In the genomic region with DNA sequence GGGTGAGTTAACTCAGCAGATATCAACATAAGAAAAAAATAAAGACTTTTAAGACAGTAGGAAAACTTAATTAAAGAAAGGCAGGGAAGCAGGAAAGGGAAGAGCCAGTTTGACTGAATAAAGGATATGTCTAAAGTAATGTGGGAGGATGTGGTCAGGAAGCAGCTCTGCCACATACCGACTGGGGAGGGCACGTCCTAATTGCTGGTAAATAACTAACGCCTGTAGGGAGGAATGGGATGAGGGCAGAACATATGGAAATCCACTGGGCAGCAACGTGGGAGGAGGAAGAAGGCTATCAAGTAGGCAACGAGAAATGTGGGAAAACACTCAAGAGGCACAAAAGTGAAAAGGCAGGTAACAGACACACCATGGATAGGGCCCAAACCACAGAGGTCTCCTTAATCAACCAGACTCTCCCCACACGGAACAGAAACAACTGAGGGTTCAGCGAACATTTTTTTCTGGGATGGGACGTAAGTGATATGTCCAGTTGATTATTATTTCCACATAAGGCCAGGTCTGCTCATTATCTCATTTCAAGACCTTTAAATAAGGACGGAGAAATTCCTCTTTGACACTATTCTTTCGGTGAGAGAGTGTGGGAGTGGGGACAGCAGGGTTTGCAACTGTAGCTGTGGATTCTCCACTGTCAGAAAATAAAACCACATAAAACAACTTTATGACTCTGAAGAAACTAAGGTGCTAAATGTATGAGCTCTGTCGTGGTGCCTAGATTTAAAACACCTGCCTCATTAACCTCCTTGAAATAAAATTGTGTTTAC, we compare ENCODE assay signal across 9 cellular contexts. TPM values are rescaled to one million over a fixed set of nuclear protein-coding genes. Genes with fewer than 3 reads are reported as not detected.
DNase-seq lines count a peak whose midpoint lies in the region; ATAC-seq and TF ChIP-seq lines count a peak whose summit lies in the region.
"Had no signal": no experiment of that assay in that cellular context is flagged by ENCODE, and none has a peak within 500 bp of the region (broad histone marks: within the 10 kb centered on the region; RNA-seq: fewer than 3 reads in every experiment).

No MANE protein-coding gene starts in this region.

- H3K4me2 ChIP-seq in SK-N-SH, result no peak overlapping the region

- POLR2A ChIA-PET in HEK293 (lab: Yijun Ruan, JAX), result no interaction called here
- POLR2A ChIA-PET in activated CD8-positive, alpha-beta T cell treated with anti-CD3 and anti-CD28 coated beads for 36 hours (lab: Charles Lee), result interaction anchor here (0.7 to 4.4 kb wide), 7 partner anchors 11 to 49 kb away, joined by 3 to 14 read pairs (median 4); partner anchors contain the start of genes CENPP and NOL8
- POLR2A ChIA-PET in SK-N-SH (lab: Yijun Ruan, JAX), result no interaction called here

- H3K27ac Mint-ChIP-seq in CD4-positive, CD25-positive, alpha-beta regulatory T cell, result peak overlapping the region; percentile 84 to 88 (median 86)
- H3K27ac Mint-ChIP-seq in activated CD8-positive, alpha-beta T cell treated with anti-CD3 and anti-CD28 coated beads for 36 hours, result peak overlapping the region; percentile 66

- H3K4me1 Mint-ChIP-seq in CD4-positive, CD25-positive, alpha-beta regulatory T cell, result peaks cover 0 to 27% (median 20%) of the 10 kb centered on the region in 4 donors
- H3K4me1 Mint-ChIP-seq in activated CD8-positive, alpha-beta T cell treated with anti-CD3 and anti-CD28 coated beads for 36 hours (ENCODE audit: low read depth), result peaks cover 36% of the 10 kb centered on the region

- H3K9me3 ChIP-seq in CD4-positive, CD25-positive, alpha-beta regulatory T cell (ENCODE audit: control insufficient read depth in 2 of 2, low read length in 2 of 2), result no peaks in the 10 kb centered on the region
- H3K9me3 ChIP-seq in HEK293 (ENCODE audit: control insufficient read depth, insufficient read depth, low read depth, low read length), result no peaks in the 10 kb centered on the region
- H3K9me3 ChIP-seq in heart right ventricle, result no peaks in the 10 kb centered on the region
- H3K9me3 ChIP-seq in BE2C, result no peaks in the 10 kb centered on the region
- no peaks in the 10 kb centered on the region for H3K9me3 ChIP-seq in SK-N-SH

- no peak for TF ChIP-seq CTCF in HEK293 (tag by site-specific recombination; IDR thresholded peaks at IDR 0.05)
- TF ChIP-seq CTCF in activated CD8-positive, alpha-beta T cell treated with anti-CD3 and anti-CD28 coated beads for 36 hours (IDR thresholded peaks at IDR 0.05), result no peak
- TF ChIP-seq CTCF in heart right ventricle (IDR thresholded peaks at IDR 0.05), result no peak
- no peak for TF ChIP-seq CTCF in BE2C (IDR thresholded peaks at IDR 0.05; ENCODE audit: low read depth, low read length)
- TF ChIP-seq CTCF in SK-N-SH (IDR thresholded peaks at IDR 0.05), result no peak

- ATAC-seq in CD4-positive, CD25-positive, alpha-beta regulatory T cell (ENCODE audit: low read depth in 2 of 2), result no peak
- peak; percentile 34 for ATAC-seq in activated CD8-positive, alpha-beta T cell treated with anti-CD3 and anti-CD28 coated beads for 36 hours
- no peak for ATAC-seq in GM21576 (IDR thresholded peaks at IDR 0.05; ENCODE audit: unreplicated experiment)
- no peak for ATAC-seq in heart right ventricle

- H3K4me3 Mint-ChIP-seq in CD4-positive, CD25-positive, alpha-beta regulatory T cell, result peak overlapping the region in 2 of 4 donors; percentile 35 to 37
- no peak overlapping the region for H3K4me3 Mint-ChIP-seq in activated CD8-positive, alpha-beta T cell treated with anti-CD3 and anti-CD28 coated beads for 36 hours

- WGBS in heart right ventricle, 2 donors, result 64 to 67% methylated on average over 11 of the region's 11 CpGs
- WGBS in SK-N-SH (ENCODE audit: low lambda C conversion rate), result 85% methylated on average over 11 of the region's 11 CpGs

- H3K9me3 Mint-ChIP-seq in CD4-positive, CD25-positive, alpha-beta regulatory T cell, result no peaks in the 10 kb centered on the region
- no peaks in the 10 kb centered on the region for H3K9me3 Mint-ChIP-seq in activated CD8-positive, alpha-beta T cell treated with anti-CD3 and anti-CD28 coated beads for 36 hours

- no peak for TF ChIP-seq EP300 in SK-N-SH (IDR thresholded peaks at IDR 0.05; ENCODE audit: borderline replicate concordance in 1 of 2, low read depth in 1 of 2, low read length in 1 of 2)

- peaks cover 96% of the 10 kb centered on the region for H3K36me3 ChIP-seq in CD4-positive, CD25-positive, alpha-beta regulatory T cell (ENCODE audit: control insufficient read depth, insufficient read depth, low read length)
- H3K36me3 ChIP-seq in HEK293 (ENCODE audit: control insufficient read depth in 2 of 2, insufficient read depth in 1 of 2, low read length in 2 of 2) (peaks cover 60 to 100% of the 10 kb centered on the region in 2 experiments), heart right ventricle (peaks cover 0 to 100% (median 94%) of the 10 kb centered on the region in 9 donors), BE2C (peaks cover 96% of the 10 kb centered on the region), SK-N-SH (replicated peaks in 1 of 2; ENCODE audit: control insufficient read depth in 1 of 2, insufficient read depth in 2 of 2, low read length in 1 of 2) (peaks cover 85 to 93% of the 10 kb centered on the region in 2 experiments)

- intact Hi-C loops in activated CD8-positive, alpha-beta T cell treated with anti-CD3 and anti-CD28 coated beads for 36 hours (cut with micrococcal nuclease), result loop anchor here (5.0 kb wide), 1 partner anchor 46 kb away; no protein-coding TSS in a partner anchor
- intact Hi-C loops in heart right ventricle (cut with DNase I), result loop anchor here in 1 of 10 donors (5.0 kb wide), 1 partner anchor 34 kb away; no protein-coding TSS in a partner anchor

- peaks cover 11% of the 10 kb centered on the region; the same call in 1 of the 2 replicates for H3K79me2 ChIP-seq in SK-N-SH (ENCODE audit: insufficient read depth)

- no peak for TF ChIP-seq RAD21 in SK-N-SH (IDR thresholded peaks at IDR 0.05; ENCODE audit: low read length)

- H4K20me1 ChIP-seq in SK-N-SH (ENCODE audit: insufficient read depth), result no peaks in the 10 kb centered on the region

- peaks cover 51% of the 10 kb centered on the region for H3K36me3 Mint-ChIP-seq in CD4-positive, CD25-positive, alpha-beta regulatory T cell
- H3K36me3 Mint-ChIP-seq in activated CD8-positive, alpha-beta T cell treated with anti-CD3 and anti-CD28 coated beads for 36 hours (ENCODE audit: low read depth), result peaks cover 78% of the 10 kb centered on the region

- no peak overlapping the region for H2AFZ ChIP-seq in SK-N-SH (ENCODE audit: low read depth)

- peak in 1 of 3 donors; percentile 36 for DNase-seq in CD4-positive, CD25-positive, alpha-beta regulatory T cell
- no peak for DNase-seq in activated CD8-positive, alpha-beta T cell treated with anti-CD3 and anti-CD28 coated beads for 36 hours
- DNase-seq in left kidney (ENCODE audit: low read depth, low spot score) (peak; percentile 90), heart right ventricle (no peak), BE2C (no peak), SK-N-SH (no peak)
- DNase-seq: small intestine had no signal

- H3K4me3 ChIP-seq in CD4-positive, CD25-positive, alpha-beta regulatory T cell (ENCODE audit: low read depth, low read length), result peak overlapping the region; percentile 8
- H3K4me3 ChIP-seq in HEK293 (ENCODE audit: low read depth, low read length), result no peak overlapping the region
- no peak overlapping the region for H3K4me3 ChIP-seq in heart right ventricle
- H3K4me3 ChIP-seq in BE2C (ENCODE audit: low read depth, low read length), result no peak overlapping the region
- no peak overlapping the region for H3K4me3 ChIP-seq in SK-N-SH (ENCODE audit: low read depth in 2 of 2, low read length in 1 of 2)

- H3K27ac ChIP-seq in CD4-positive, CD25-positive, alpha-beta regulatory T cell (ENCODE audit: insufficient read depth, low read length, poor library complexity, severe bottlenecking), result peak overlapping the region; percentile 24
- H3K27ac ChIP-seq in HEK293 (ENCODE audit: extremely low read depth, low read depth, low read length) (no peak overlapping the region), heart right ventricle (no peak overlapping the region), SK-N-SH (ENCODE audit: low read depth in 2 of 2, low read length in 1 of 2) (no peak overlapping the region)

- no peaks in the 10 kb centered on the region for H3K27me3 ChIP-seq in CD4-positive, CD25-positive, alpha-beta regulatory T cell (ENCODE audit: control insufficient read depth, insufficient read depth, low read length)
- H3K27me3 ChIP-seq in heart right ventricle (no peaks in the 10 kb centered on the region), BE2C (no peaks in the 10 kb centered on the region), SK-N-SH (ENCODE audit: insufficient read depth) (no peaks in the 10 kb centered on the region)

- H3K27me3 Mint-ChIP-seq in CD4-positive, CD25-positive, alpha-beta regulatory T cell, result no peaks in the 10 kb centered on the region
- H3K27me3 Mint-ChIP-seq in activated CD8-positive, alpha-beta T cell treated with anti-CD3 and anti-CD28 coated beads for 36 hours, result no peaks in the 10 kb centered on the region

- CTCF ChIA-PET in HEK293 (lab: Yijun Ruan, JAX), result interaction anchor here (0.6 to 0.7 kb wide), 4 partner anchors 13 to 527 kb away, joined by 3 to 5 read pairs (median 3); no protein-coding TSS in a partner anchor
- CTCF ChIA-PET in activated CD8-positive, alpha-beta T cell treated with anti-CD3 and anti-CD28 coated beads for 36 hours (lab: Charles Lee), result interaction anchor here (1.3 to 3.2 kb wide), 3 partner anchors 12 to 137 kb away, joined by 3 to 13 read pairs (median 3); no protein-coding TSS in a partner anchor
- CTCF ChIA-PET in SK-N-SH (lab: Yijun Ruan, JAX), result interaction anchor here (0.7 to 5.5 kb wide), 4 partner anchors 15 to 1469 kb away, joined by 3 to 45 read pairs (median 6); no protein-coding TSS in a partner anchor

- H3K4me1 ChIP-seq in CD4-positive, CD25-positive, alpha-beta regulatory T cell (ENCODE audit: control insufficient read depth, insufficient read depth, low read length, poor library complexity, severe bottlenecking), result peaks cover 6% of the 10 kb centered on the region
- H3K4me1 ChIP-seq in HEK293 (ENCODE audit: control insufficient read depth, insufficient read depth, low read length), result no peaks in the 10 kb centered on the region
- peaks cover 0 to 7% (median 0%) of the 10 kb centered on the region in 9 donors for H3K4me1 ChIP-seq in heart right ventricle
- no peaks in the 10 kb centered on the region for H3K4me1 ChIP-seq in BE2C
- H3K4me1 ChIP-seq in SK-N-SH (ENCODE audit: control insufficient read depth in 1 of 2, insufficient read depth in 2 of 2, low read depth in 1 of 2, low read length in 1 of 2), result peaks cover 0 to 7% of the 10 kb centered on the region in 2 experiments; a peak in 2 of 4 replicates

- H3K9ac ChIP-seq in SK-N-SH, result no peak overlapping the region

- no peaks in the 10 kb centered on the region for H3K9me2 ChIP-seq in SK-N-SH

- peaks cover 33% of the 10 kb centered on the region for H3F3A ChIP-seq in SK-N-SH (replicated peaks; ENCODE audit: insufficient read depth)

RNA-seq across cellular contexts. Expression of gene IARS1, which starts 17.1 kb away (rescaled TPM):
- 67.1 TPM for total RNA-seq in CD4-positive, CD25-positive, alpha-beta regulatory T cell
- polyA plus RNA-seq in CD4-positive, CD25-positive, alpha-beta regulatory T cell, result 10 to 100 TPM; 51.1 to 58.2 (median 51.6) TPM
- 100 to 1,000 TPM; 247 to 251 TPM for total RNA-seq in activated CD8-positive, alpha-beta T cell treated with anti-CD3 and anti-CD28 coated beads for 36 hours
- 10 to 100 TPM; 48.0 to 79.6 (median 62.7) TPM for total RNA-seq in heart right ventricle
- polyA plus RNA-seq in heart right ventricle, result 10 to 100 TPM in 1 of 2 donors, 1 to 10 TPM in 1; 9.0 to 54.7 TPM
- 193 TPM for polyA plus RNA-seq in BE2C (2012; ENCODE audit: insufficient read depth, insufficient read length, low read depth)
- polyA plus RNA-seq in SK-N-SH (2012; rRNA removed), result 30.4 and 32.9 TPM in 2 replicates
- 33.8 and 34.7 TPM in 2 replicates for polyA plus RNA-seq in SK-N-SH (2012; cell fraction: cytosol; rRNA removed)
- 56.1 and 87.5 TPM in 2 replicates for polyA plus RNA-seq in SK-N-SH (2012; cell fraction: nucleus; rRNA removed)

RNA-seq across cellular contexts. Expression of gene NOL8, which starts 48.7 kb away (rescaled TPM):
- total RNA-seq in CD4-positive, CD25-positive, alpha-beta regulatory T cell, result 58.7 TPM
- 10 to 100 TPM; 23.5 to 28.5 (median 26.6) TPM for polyA plus RNA-seq in CD4-positive, CD25-positive, alpha-beta regulatory T cell
- total RNA-seq in activated CD8-positive, alpha-beta T cell treated with anti-CD3 and anti-CD28 coated beads for 36 hours, result 10 to 100 TPM; 44.1 to 46.5 TPM
- 10 to 100 TPM; 12.6 to 19.1 (median 15.0) TPM for total RNA-seq in heart right ventricle
- polyA plus RNA-seq in heart right ventricle (10 to 100 TPM in 1 of 2 donors, 1 to 10 TPM in 1; 9.1 to 27.4 TPM), SK-N-SH (2012; rRNA removed) (9.6 and 13.2 TPM in 2 replicates)
- 36.8 TPM for polyA plus RNA-seq in BE2C (2012; ENCODE audit: insufficient read depth, insufficient read length, low read depth)
- 9.3 and 10.5 TPM in 2 replicates for polyA plus RNA-seq in SK-N-SH (2012; cell fraction: cytosol; rRNA removed)
- 16.7 and 36.9 TPM in 2 replicates for polyA plus RNA-seq in SK-N-SH (2012; cell fraction: nucleus; rRNA removed)

RNA-seq across cellular contexts. Expression of gene CENPP, which starts 49.3 kb away (rescaled TPM):
- 6.1 TPM for total RNA-seq in CD4-positive, CD25-positive, alpha-beta regulatory T cell
- polyA plus RNA-seq in CD4-positive, CD25-positive, alpha-beta regulatory T cell, result 1 to 10 TPM; 2.7 to 5.3 (median 3.8) TPM
- total RNA-seq in activated CD8-positive, alpha-beta T cell treated with anti-CD3 and anti-CD28 coated beads for 36 hours, result 10 to 100 TPM; 22.5 to 28.7 TPM
- 1 to 10 TPM; 1.3 to 5.2 (median 3.1) TPM for total RNA-seq in heart right ventricle
- 1 to 10 TPM; 1.3 to 1.4 TPM for polyA plus RNA-seq in heart right ventricle
- polyA plus RNA-seq in BE2C (2012; ENCODE audit: insufficient read depth, insufficient read length, low read depth), result 4.3 TPM
- 1.3 and 1.5 TPM in 2 replicates for polyA plus RNA-seq in SK-N-SH (2012; rRNA removed)
- 2.3 and 2.6 TPM in 2 replicates for polyA plus RNA-seq in SK-N-SH (2012; cell fraction: cytosol; rRNA removed)
- polyA plus RNA-seq in SK-N-SH (2012; cell fraction: nucleus; rRNA removed), result 1.2 and 1.4 TPM in 2 replicates
